8 cellular contexts compared by ENCODE assay signal in the genomic region with DNA sequence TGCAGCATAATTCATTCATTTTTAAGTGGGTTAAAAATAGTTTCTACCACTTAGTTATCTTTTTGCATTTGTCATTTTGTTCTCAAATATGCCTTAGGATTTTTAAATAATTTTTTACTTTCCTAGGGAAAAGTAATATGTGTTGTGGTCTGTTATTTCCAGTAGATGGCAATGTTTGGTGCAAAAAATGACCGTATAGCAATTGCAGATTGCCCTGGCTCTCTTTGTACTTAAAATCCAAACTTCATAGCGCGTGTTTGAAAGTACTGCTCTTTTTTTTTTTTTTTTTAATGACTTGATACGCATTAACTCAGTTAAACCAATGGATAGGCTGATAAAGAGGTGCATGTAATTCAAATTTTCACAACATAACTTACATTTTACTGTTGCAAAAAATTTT.
DNase-seq lines count a peak whose midpoint lies in the region; ATAC-seq, FAIRE-seq and TF ChIP-seq lines count a peak whose summit lies in the region.

No MANE protein-coding gene starts in this region.

- H3K27ac ChIP-seq in A673 (ENCODE audit: low read depth, low read length, poor library complexity, severe bottlenecking) = no peak overlapping the region

- no peaks in the 10 kb centered on the region for H3K9me3 ChIP-seq in A673 (ENCODE audit: low read depth, low read length, poor library complexity, severe bottlenecking)

- CTCF ChIA-PET in A673 (lab: Charles Lee) = no interaction called here

- TF ChIP-seq POLR2A in GM12891 (IDR thresholded peaks at IDR 0.05; ENCODE audit: low read depth, low read length) = no peak

- no peak overlapping the region for H3K4me3 ChIP-seq in A673 (ENCODE audit: low read depth, low read length, poor library complexity, severe bottlenecking)
- no peak overlapping the region for H3K4me3 ChIP-seq in fibroblast of mammary gland (ENCODE audit: control insufficient read depth, low read depth, low read length)

- ATAC-seq in HG03342 (IDR thresholded peaks at IDR 0.05; ENCODE audit: unreplicated experiment) = no peak
- ATAC-seq in GM21576 (IDR thresholded peaks at IDR 0.05; ENCODE audit: unreplicated experiment) = no peak
- ATAC-seq in GM19397 (IDR thresholded peaks at IDR 0.05; ENCODE audit: unreplicated experiment) = no peak

- H3K27me3 ChIP-seq in A673 (replicated peaks; ENCODE audit: insufficient read depth, low read depth, low read length, poor library complexity) = no peaks in the 10 kb centered on the region

- intact Hi-C loops in A673 (cut with micrococcal nuclease; ENCODE audit: unreplicated experiment) = loop anchor here (1.0 to 5.0 kb wide), 3 partner anchors 97 to 972 kb away; no protein-coding TSS in a partner anchor

- TF ChIP-seq CTCF in A673 (conservative IDR thresholded peaks at IDR 0.05; ENCODE audit: low read depth, low read length) (peak; percentile 65), fibroblast of mammary gland (conservative IDR thresholded peaks at IDR 0.05; ENCODE audit: control insufficient read depth, insufficient read depth, low read depth, low read length) (peak; percentile 51)

- peak; percentile 66 for DNase-seq in A673 (ENCODE audit: low spot score)
- DNase-seq in GM12891 (ENCODE audit: insufficient read length, low spot score) = no peak
- DNase-seq in OCI-M1 (lab: John Stamatoyannopoulos, UW) = peak; percentile 56
- peak; percentile 55 for DNase-seq in fibroblast of mammary gland (ENCODE audit: low read depth)
- DNase-seq in superior temporal gyrus (ENCODE audit: extremely low spot score) = peak; percentile 41

- H3K4me1 ChIP-seq in A673 (ENCODE audit: insufficient read depth, low read length, poor library complexity, severe bottlenecking) = no peaks in the 10 kb centered on the region

- POLR2A ChIA-PET in A673 (lab: Charles Lee; ENCODE audit: low non-redundant PET) = no interaction called here

- peak; percentile 48 for FAIRE-seq in GM12891 (lab: Jason Lieb, UNC)

- H3K36me3 ChIP-seq in A673 (ENCODE audit: insufficient read depth, low read length, poor library complexity, severe bottlenecking) = no peaks in the 10 kb centered on the region

- BruUV-seq in A673 (replicated peaks; lab: Mats Ljungman, UMichigan) = no TSS peak

TF ChIP-seq in GM12891, 5 proteins besides CTCF, POLR2A, EP300 and RAD21:
- TF ChIP-seq TAF1 (IDR thresholded peaks at IDR 0.05; ENCODE audit: low read depth, low read length) = no peak
- no peak for TF ChIP-seq POLR2AphosphoS5 (IDR thresholded peaks at IDR 0.05; ENCODE audit: low read depth, low read length)
TF ChIP-seq in GM12891: peak in this region for 0.
